In the genomic region with DNA sequence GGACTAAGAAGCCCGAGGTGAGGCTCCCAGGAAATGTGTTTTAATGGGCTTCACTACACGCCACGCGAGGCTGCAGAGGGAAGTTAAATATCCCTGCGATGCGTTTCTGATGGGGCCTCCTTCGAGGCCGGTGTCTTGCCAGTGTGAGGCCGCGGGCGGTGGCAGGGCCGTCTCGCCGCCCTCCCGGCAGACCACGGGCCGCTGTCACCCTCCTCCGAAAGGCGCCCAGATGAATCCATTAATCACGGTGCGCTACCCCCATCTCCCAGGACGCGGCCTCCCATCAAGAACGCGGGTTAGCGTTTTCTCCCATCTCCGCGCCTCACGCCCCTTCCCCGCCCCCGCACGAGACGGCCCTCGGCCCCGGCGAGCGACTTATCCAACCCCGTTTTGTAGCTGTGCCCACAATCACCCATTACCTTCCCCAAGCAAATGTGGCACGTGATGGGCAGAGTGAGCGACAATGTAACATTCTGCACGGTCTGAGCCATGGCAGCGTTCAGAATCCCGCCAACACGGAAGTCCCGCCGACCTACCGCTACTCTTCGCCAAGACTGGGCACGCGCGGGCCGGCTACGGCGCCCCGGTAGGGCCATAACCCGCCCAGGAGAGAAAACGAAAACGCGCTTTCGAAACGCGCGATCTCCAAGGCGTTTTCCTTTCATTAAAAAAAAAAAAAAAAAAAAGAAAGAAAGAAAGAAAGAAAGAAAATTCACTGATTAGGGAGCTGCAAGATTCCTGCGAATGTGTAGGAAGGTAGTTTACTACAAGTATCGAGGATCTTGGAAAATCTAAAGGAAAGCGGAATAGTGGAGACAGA, we compare ENCODE assay signal across 8 cellular contexts. TPM values are rescaled to one million over a fixed set of nuclear protein-coding genes. Genes with fewer than 3 reads are reported as not detected.
A peak's percentile ranks its signal among the peaks of the same experiment; 100 is the strongest.
DNase-seq lines count a peak whose midpoint lies in the region; ATAC-seq and TF ChIP-seq lines count a peak whose summit lies in the region.

Gene OBI1, minus strand, starts transcription at position 526 of the 820 bp plus-strand sequence. Its CDS starts 35 bp downstream, at position 491.

- peak within 1 kb of the TSS; percentile 95 for H3K4me3 ChIP-seq in NB4 (ENCODE audit: low read depth, low read length)
- H3K4me3 ChIP-seq in osteoblast (ENCODE audit: insufficient read depth, low read length): peak within 1 kb of the TSS; percentile 98
- H3K4me3 ChIP-seq in testis: peak within 1 kb of the TSS; percentile 78 to 80

- H3K9me3 ChIP-seq in osteoblast (ENCODE audit: low read depth, low read length): no peaks in the 10 kb centered on the region
- H3K9me3 ChIP-seq in testis: no peaks in the 10 kb centered on the region

- H4K20me1 ChIP-seq in osteoblast (ENCODE audit: insufficient read depth, low read length): peaks cover 3% of the 10 kb centered on the region

- DNase-seq in GM10248 (ENCODE audit: extremely low spot score) (peak; percentile 90), NB4 (ENCODE audit: low read depth) (peak; percentile 93), SKM-1 (lab: John Stamatoyannopoulos, UW; ENCODE audit: unreplicated experiment) (peak; percentile 76), glutamatergic neuron (peak; percentile 94), osteoblast (ENCODE audit: insufficient read length, low spot score, missing footprints) (peak; percentile 88), testis (peak; percentile 97)
- DNase-seq in activated naive CD4-positive, alpha-beta T cell treated with anti-CD3 and anti-CD28 coated beads, Interleukin-2, amount 50 U/mL, for 72 hours (ENCODE audit: low spot score in 2 of 2): peak; percentile 85 to 87

- peak within 1 kb of the TSS; percentile 97 to 100 for H3K27ac Mint-ChIP-seq in activated naive CD4-positive, alpha-beta T cell treated with anti-CD3 and anti-CD28 coated beads, Interleukin-2, amount 50 U/mL, for 72 hours
- H3K27ac Mint-ChIP-seq in glutamatergic neuron (ENCODE audit: unreplicated experiment): peak within 1 kb of the TSS; percentile 90

- H3K4me1 Mint-ChIP-seq in glutamatergic neuron (ENCODE audit: low read depth, unreplicated experiment): peaks cover 25% of the 10 kb centered on the region

- no peaks in the 10 kb centered on the region for H3K9me3 Mint-ChIP-seq in activated naive CD4-positive, alpha-beta T cell treated with anti-CD3 and anti-CD28 coated beads, Interleukin-2, amount 50 U/mL, for 72 hours
- no peaks in the 10 kb centered on the region for H3K9me3 Mint-ChIP-seq in glutamatergic neuron (ENCODE audit: unreplicated experiment)

- H3K27ac ChIP-seq in osteoblast (ENCODE audit: low read depth, low read length): peak within 1 kb of the TSS; percentile 74
- peak within 1 kb of the TSS; percentile 63 to 82 for H3K27ac ChIP-seq in testis

- peaks cover 48% of the 10 kb centered on the region for H3K79me2 ChIP-seq in osteoblast (ENCODE audit: insufficient read depth, low read length)

- H3K36me3 Mint-ChIP-seq in activated naive CD4-positive, alpha-beta T cell treated with anti-CD3 and anti-CD28 coated beads, Interleukin-2, amount 50 U/mL, for 72 hours: peaks cover 28 to 32% of the 10 kb centered on the region in 2 donors
- no peaks in the 10 kb centered on the region for H3K36me3 Mint-ChIP-seq in glutamatergic neuron (ENCODE audit: unreplicated experiment)

- peak within 1 kb of the TSS; percentile 98 for H3K4me3 Mint-ChIP-seq in glutamatergic neuron (ENCODE audit: unreplicated experiment)

- H3K27me3 Mint-ChIP-seq in glutamatergic neuron (ENCODE audit: unreplicated experiment): peaks cover 10% of the 10 kb centered on the region

- TF ChIP-seq POLR2A in NB4 (IDR thresholded peaks at IDR 0.05; ENCODE audit: extremely low read depth, insufficient read length): peak; percentile 96
- no peak for TF ChIP-seq POLR2A in testis (IDR thresholded peaks at IDR 0.05)

- 0% methylated on average over 53 to 67 of the region's 67 CpGs for WGBS in testis, 2 donors

- TF ChIP-seq CTCF in GM10248 (IDR thresholded peaks at IDR 0.05; ENCODE audit: control extremely low read depth, extremely low read depth, low read depth, missing control alignments): no peak
- TF ChIP-seq CTCF in NB4 (IDR thresholded peaks at IDR 0.05; ENCODE audit: low read depth, low read length): no peak
- no peak for TF ChIP-seq CTCF in glutamatergic neuron (IDR thresholded peaks at IDR 0.05; ENCODE audit: partially characterized antibody, unreplicated experiment)
- no peak for TF ChIP-seq CTCF in osteoblast (IDR thresholded peaks at IDR 0.05; ENCODE audit: extremely low read depth, low read depth, low read length)
- TF ChIP-seq CTCF in testis (IDR thresholded peaks at IDR 0.05): no peak

- H3K4me1 ChIP-seq in osteoblast (ENCODE audit: insufficient read depth, low read length) (peaks cover 11% of the 10 kb centered on the region), testis (peaks cover 14% of the 10 kb centered on the region)

- CTCF ChIA-PET in GM10248 (lab: Yijun Ruan, JAX): interaction anchor here (1.1 kb wide), 1 partner anchor 21 kb away, joined by 3 read pairs; no protein-coding TSS in a partner anchor

- H3K27me3 ChIP-seq in osteoblast (ENCODE audit: insufficient read depth, low read length) (no peaks in the 10 kb centered on the region), testis (no peaks in the 10 kb centered on the region)

- intact Hi-C loops in testis (cut with DNase I; ENCODE audit: low total_unique reads): no loop called here

- H2AFZ ChIP-seq in osteoblast (ENCODE audit: low read length): peak within 1 kb of the TSS; percentile 96

- H3K36me3 ChIP-seq in osteoblast (ENCODE audit: insufficient read depth, low read length) (peaks cover 3% of the 10 kb centered on the region), testis (ENCODE audit: low read depth, missing control alignments) (no peaks in the 10 kb centered on the region)

- POLR2A ChIA-PET in GM10248 (lab: Yijun Ruan, JAX): no interaction called here

- H3K4me2 ChIP-seq in osteoblast (ENCODE audit: insufficient read depth, low read length): peak within 1 kb of the TSS; percentile 84

- ATAC-seq in HG02571 (IDR thresholded peaks at IDR 0.05; ENCODE audit: unreplicated experiment): peak; percentile 82
- peak; percentile 96 to 98 for ATAC-seq in activated naive CD4-positive, alpha-beta T cell treated with anti-CD3 and anti-CD28 coated beads, Interleukin-2, amount 50 U/mL, for 72 hours

RNA-seq across cellular contexts. Expression of gene OBI1, which starts in this region (rescaled TPM):
- total RNA-seq in activated naive CD4-positive, alpha-beta T cell treated with anti-CD3 and anti-CD28 coated beads, Interleukin-2, amount 50 U/mL, for 72 hours: 10 to 100 TPM; 14.8 to 16.9 TPM
- 16.7 TPM for total RNA-seq in glutamatergic neuron (ENCODE audit: unreplicated experiment)
- 12.7 TPM in 2 replicates for total RNA-seq in osteoblast
- 10 to 100 TPM; 26.8 to 27.9 TPM for total RNA-seq in testis
- polyA plus RNA-seq in testis (ENCODE audit: insufficient read depth, low read depth, low replicate concordance): 14.8 TPM

Comparison
In these comparisons a context has a peak if more than half of its experiments do, and no peak if none do; other contexts are left out.
1. Peak in every context shown above with its lines: DNase-seq, ATAC-seq, H3K4me3 ChIP-seq and H3K27ac ChIP-seq.